Comparison of ENCODE assay signal across 19 cellular contexts in the genomic region with DNA sequence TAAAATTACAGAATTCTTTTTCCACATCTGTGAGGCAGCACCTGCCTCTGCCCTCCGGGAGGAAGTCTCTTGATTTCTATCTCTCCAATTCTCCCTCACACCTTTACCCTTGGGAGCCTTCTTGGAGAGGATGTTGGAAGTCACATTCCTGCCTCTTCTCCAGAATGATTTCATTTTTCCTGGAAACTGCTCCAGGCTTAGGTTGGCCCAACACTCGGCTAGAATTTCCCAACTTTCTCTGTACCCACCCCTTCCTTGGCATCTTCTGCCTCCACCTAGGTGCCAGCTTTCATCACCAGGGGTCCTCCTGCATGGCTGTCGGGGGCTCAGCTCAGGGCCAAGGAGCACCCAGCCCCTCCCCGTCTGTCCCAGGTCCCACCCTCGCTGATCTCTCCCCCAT. TPM values are rescaled to one million over a fixed set of nuclear protein-coding genes. Genes with fewer than 3 reads are reported as not detected.
DNase-seq lines count a peak whose midpoint lies in the region; ATAC-seq and TF ChIP-seq lines count a peak whose summit lies in the region.
"Had no signal": no experiment of that assay in that cellular context is flagged by ENCODE, and none has a peak within 500 bp of the region (broad histone marks: within the 10 kb centered on the region; RNA-seq: fewer than 3 reads in every experiment).

No MANE protein-coding gene starts in this region.

- ATAC-seq in left cardiac atrium (peak; percentile 6 to 35), upper lobe of right lung (no peak), HG03354 (IDR thresholded peaks at IDR 0.05; ENCODE audit: poor library complexity, severe bottlenecking, unreplicated experiment) (no peak)
- ATAC-seq: PC-3 had no signal

- TF ChIP-seq CTCF in fibroblast of the aortic adventitia (IDR thresholded peaks at IDR 0.05; ENCODE audit: insufficient read depth, low read length) (no peak), upper lobe of right lung (IDR thresholded peaks at IDR 0.05) (no peak)

- intact Hi-C loops in left cardiac atrium (cut with DNase I) (no loop called here), posterior vena cava (cut with DNase I) (no loop called here), upper lobe of right lung (cut with DNase I) (no loop called here)

- no peaks in the 10 kb centered on the region for H3K9me3 ChIP-seq in upper lobe of right lung

- H3K4me1 ChIP-seq in upper lobe of right lung = peaks cover 28% of the 10 kb centered on the region

- no peaks in the 10 kb centered on the region for H3K36me3 ChIP-seq in upper lobe of right lung

- no peak overlapping the region for H3K27ac ChIP-seq in upper lobe of right lung

- DNase-seq in fibroblast of the aortic adventitia (ENCODE audit: low read depth) (peak; percentile 32), left cardiac atrium (no peak), posterior vena cava (ENCODE audit: low spot score) (peak; percentile 48), upper lobe of right lung (peak; percentile 31), NCI-H2171 treated with DMSO at 0.1 percent for 48 hours (lab: John Stamatoyannopoulos, UW) (no peak), GDM1 (lab: John Stamatoyannopoulos, UW) (no peak)
- DNase-seq: ACHN, DND-41, KG1, MV-4-11, NCI-H1417 treated with DMSO at 0.1 percent for 48 hours, NCI-H187 treated with DMSO at 0.1 percent for 48 hours, NCI-H226, NCI-H526, PC-3, RPMI8226 had no signal

- no peaks in the 10 kb centered on the region for H3K27me3 ChIP-seq in upper lobe of right lung

- H3K4me3 ChIP-seq in fibroblast of the aortic adventitia (ENCODE audit: low read depth, low read length) (no peak overlapping the region), upper lobe of right lung (no peak overlapping the region)

RNA-seq across cellular contexts. Expression of a gene that starts 43.2 kb away (rescaled TPM):
- 2.0 TPM in 1 of 2 replicates, not detected in the other for total RNA-seq in fibroblast of the aortic adventitia (ENCODE audit: low replicate concordance)
- total RNA-seq in left cardiac atrium = 10 to 100 TPM; 49.0 to 55.8 TPM
- total RNA-seq in posterior vena cava = 100 to 1,000 TPM in 1 of 2 donors, 10 to 100 TPM in 1; 95.3 to 171 TPM
- 204 TPM for total RNA-seq in upper lobe of right lung
- total RNA-seq: G401, H1, PC-3 had no signal

RNA-seq across cellular contexts. Expression of a gene that starts 46.4 kb away (rescaled TPM):
- 0.08 TPM in 1 of 2 replicates, not detected in the other for total RNA-seq in fibroblast of the aortic adventitia (ENCODE audit: low replicate concordance)
- total RNA-seq in left cardiac atrium = under 1 TPM; 0.21 to 0.42 TPM
- under 1 TPM; 0.46 to 0.67 TPM for total RNA-seq in posterior vena cava
- total RNA-seq in upper lobe of right lung = 0.64 TPM
- total RNA-seq: G401, PC-3 had no signal

Comparison
In these comparisons a context has a peak if more than half of its experiments do, and no peak if none do; other contexts are left out.
1. DNase-seq: peak in fibroblast of the aortic adventitia (single experiment), posterior vena cava (single experiment) and upper lobe of right lung (single experiment); none in left cardiac atrium (single experiment), NCI-H2171 treated with DMSO at 0.1 percent for 48 hours (single experiment) and GDM1 (single experiment).
2. ATAC-seq: peak in left cardiac atrium (2 of 2); none in upper lobe of right lung (single experiment) and HG03354 (single experiment).
3. RNA of a gene that starts 43.2 kb away (total RNA-seq): 204 TPM in upper lobe of right lung (single experiment), 95.3 to 171 TPM in posterior vena cava and 49.0 to 55.8 TPM in left cardiac atrium; 2.0 TPM in fibroblast of the aortic adventitia; every median in the first group is over 10 times any median in the second.